ENCODE assay signal across 18 cellular contexts in genomic region chr12:82438356-82438755, GRCh38.
DNase-seq lines count a peak whose midpoint lies in the region; ATAC-seq lines count a peak whose summit lies in the region.
"Had no signal": no experiment of that assay in that cellular context is flagged by ENCODE, and none has a peak within 500 bp of the region (broad histone marks: within the 10 kb centered on the region; RNA-seq: fewer than 3 reads in every experiment).

No MANE protein-coding gene starts in this region.

- no peaks in the 10 kb centered on the region for H3K9me3 Mint-ChIP-seq in activated CD4-positive, alpha-beta T cell treated with anti-CD3 and anti-CD28 coated beads, Interleukin-2, amount 10 ng/mL, durations not matched to agents 24 days and 14 days
- H3K9me3 Mint-ChIP-seq: CD8-positive, alpha-beta memory T cell; GM23338 had no signal

- peak overlapping the region; percentile 54 for H3K27ac Mint-ChIP-seq in activated CD4-positive, alpha-beta T cell treated with anti-CD3 and anti-CD28 coated beads, Interleukin-2, amount 10 ng/mL, durations not matched to agents 24 days and 14 days
- H3K27ac Mint-ChIP-seq: CD8-positive, alpha-beta memory T cell; GM23338; mesothelial cell of epicardium had no signal

- DNase-seq in activated CD4-positive, alpha-beta T cell treated with anti-CD3 and anti-CD28 coated beads, Interleukin-2, amount 10 ng/mL, durations not matched to agents 24 days and 14 days, result no peak
- DNase-seq in activated CD4-positive, alpha-beta T cell treated with anti-CD3 and anti-CD28 coated beads for 4 hours, result no peak
- DNase-seq in renal cortical epithelial cell (ENCODE audit: low read depth), result peak; percentile 46
- no peak for DNase-seq in NCI-H524 (lab: John Stamatoyannopoulos, UW)
- no peak for DNase-seq in stimulated activated CD8-positive, alpha-beta memory T cell treated with anti-CD3 and anti-CD28 coated beads, Interleukin-4, amount 100 ng/mL, for 48 hours
- DNase-seq in NK-92 (lab: John Stamatoyannopoulos, UW; ENCODE audit: unreplicated experiment), result no peak
- DNase-seq: 8988T; activated effector memory CD4-positive, alpha-beta T cell treated with Interleukin-2 at 50 U/mL for 16 hours; CD8-positive, alpha-beta memory T cell; effector memory CD4-positive, alpha-beta T cell; NCI-H187; NCI-H526; nucleus accumbens; small intestine had no signal

- intact Hi-C loops in activated CD4-positive, alpha-beta T cell treated with anti-CD3 and anti-CD28 coated beads, Interleukin-2, amount 10 ng/mL, durations not matched to agents 24 days and 14 days (cut with micrococcal nuclease), result no loop called here

- peaks cover 6% of the 10 kb centered on the region for H3K4me1 Mint-ChIP-seq in activated CD4-positive, alpha-beta T cell treated with anti-CD3 and anti-CD28 coated beads, Interleukin-2, amount 10 ng/mL, durations not matched to agents 24 days and 14 days
- H3K4me1 Mint-ChIP-seq: CD8-positive, alpha-beta memory T cell; GM23338 had no signal

- H3K4me3 Mint-ChIP-seq in activated CD4-positive, alpha-beta T cell treated with anti-CD3 and anti-CD28 coated beads, Interleukin-2, amount 10 ng/mL, durations not matched to agents 24 days and 14 days, result no peak overlapping the region
- H3K4me3 Mint-ChIP-seq: CD8-positive, alpha-beta memory T cell; GM23338; mesothelial cell of epicardium had no signal

- ATAC-seq in HG02623 (IDR thresholded peaks at IDR 0.05; ENCODE audit: unreplicated experiment) (peak; percentile 50), HG03442 (IDR thresholded peaks at IDR 0.05; ENCODE audit: unreplicated experiment) (peak; percentile 58)
- ATAC-seq: GM23338 had no signal

- no peaks in the 10 kb centered on the region for H3K36me3 Mint-ChIP-seq in activated CD4-positive, alpha-beta T cell treated with anti-CD3 and anti-CD28 coated beads, Interleukin-2, amount 10 ng/mL, durations not matched to agents 24 days and 14 days (ENCODE audit: low read depth)

- H3K27me3 Mint-ChIP-seq in activated CD4-positive, alpha-beta T cell treated with anti-CD3 and anti-CD28 coated beads, Interleukin-2, amount 10 ng/mL, durations not matched to agents 24 days and 14 days, result no peaks in the 10 kb centered on the region
- H3K27me3 Mint-ChIP-seq: CD8-positive, alpha-beta memory T cell had no signal
